In genomic region chr12:116368196-116369194, GRCh38 we compare ENCODE assay signal across 19 cellular contexts.
DNase-seq lines count a peak whose midpoint lies in the region; ATAC-seq and TF ChIP-seq lines count a peak whose summit lies in the region.
"Had no signal": no experiment of that assay in that cellular context is flagged by ENCODE, and none has a peak within 500 bp of the region (broad histone marks: within the 10 kb centered on the region; RNA-seq: fewer than 3 reads in every experiment).

No MANE protein-coding gene starts in this region.

- peaks cover 14% of the 10 kb centered on the region for H3K4me1 ChIP-seq in neural progenitor cell

- TF ChIP-seq CTCF in VCaP (conservative IDR thresholded peaks at IDR 0.05) (no peak), neural progenitor cell (IDR thresholded peaks at IDR 0.05) (no peak), coronary artery (IDR thresholded peaks at IDR 0.05) (no peak)

- no peaks in the 10 kb centered on the region for H3K36me3 ChIP-seq in neural progenitor cell
- H3K36me3 ChIP-seq: thoracic aorta had no signal

- H3K4me2 ChIP-seq in neural progenitor cell: peak overlapping the region; percentile 19

- H3K4me3 ChIP-seq in neural progenitor cell (no peak overlapping the region), coronary artery (no peak overlapping the region)
- H3K4me3 ChIP-seq: GM23248, thoracic aorta had no signal

- H3K4me1 Mint-ChIP-seq in neural progenitor cell: peaks cover 31% of the 10 kb centered on the region
- H3K4me1 Mint-ChIP-seq: activated naive CD4-positive, alpha-beta T cell treated with anti-CD3 and anti-CD28 coated beads, Interleukin-2, amount 50 U/mL, for 24 hours had no signal

- H3K27ac ChIP-seq in VCaP (peak overlapping the region; percentile 79), neural progenitor cell (no peak overlapping the region), coronary artery (no peak overlapping the region)
- H3K27ac ChIP-seq: GM23248, thoracic aorta had no signal

- peak overlapping the region; percentile 73 for H2AFZ ChIP-seq in neural progenitor cell (replicated peaks)
- H2AFZ ChIP-seq: GM23248 had no signal

- in situ Hi-C loops in Caki2 (cut with HindIII; ENCODE audit: low pct_unique_long_range_greater_than_20kb, low sequenced_read_pairs): no loop called here

- H3K79me2 ChIP-seq in neural progenitor cell (ENCODE audit: low read depth): no peaks in the 10 kb centered on the region

- H3K27me3 ChIP-seq in neural progenitor cell: no peaks in the 10 kb centered on the region

- no peaks in the 10 kb centered on the region for H3K9me3 ChIP-seq in neural progenitor cell (ENCODE audit: low read depth)
- H3K9me3 ChIP-seq: thoracic aorta had no signal

- H3K4me3 Mint-ChIP-seq in neural progenitor cell: no peak overlapping the region
- H3K4me3 Mint-ChIP-seq: activated naive CD4-positive, alpha-beta T cell treated with anti-CD3 and anti-CD28 coated beads, Interleukin-2, amount 50 U/mL, for 24 hours; naive thymus-derived CD4-positive, alpha-beta T cell had no signal

- no peak overlapping the region for H3K9ac ChIP-seq in neural progenitor cell
- H3K9ac ChIP-seq: GM23248 had no signal

- H3K27ac Mint-ChIP-seq in neural progenitor cell: peak overlapping the region; percentile 4
- H3K27ac Mint-ChIP-seq: activated naive CD4-positive, alpha-beta T cell treated with anti-CD3 and anti-CD28 coated beads, Interleukin-2, amount 50 U/mL, for 24 hours; naive thymus-derived CD4-positive, alpha-beta T cell had no signal

- peak; percentile 91 for DNase-seq in Caki2 (ENCODE audit: low read depth)
- peak; percentile 67 for DNase-seq in kidney tubule cell (ENCODE audit: low spot score)
- DNase-seq in neural progenitor cell (ENCODE audit: low spot score): no peak
- no peak for DNase-seq in stimulated activated CD4-positive, alpha-beta T cell treated with anti-CD3 and anti-CD28 coated beads, Interleukin-4, amount 100 ng/mL, for 4 hours
- no peak for DNase-seq in coronary artery (ENCODE audit: low spot score)
- no peak for DNase-seq in EL
- DNase-seq: activated CD4-positive, alpha-beta T cell treated with anti-CD3 and anti-CD28 coated beads for 4 hours; activated T-cell treated with anti-CD3 and anti-CD28 coated beads for 4 hours; GM23248; MM.1S; naive thymus-derived CD4-positive, alpha-beta T cell; NCI-H2029 treated with DMSO at 0.1 percent for 48 hours; NCI-H82; stimulated activated CD4-positive, alpha-beta T cell treated with anti-CD3 and anti-CD28 coated beads, Interleukin-1b, Interleukin-23, amount 100 ng/mL, for 48 hours; T-helper 9 cell had no signal

- no peaks in the 10 kb centered on the region for H3K9me3 Mint-ChIP-seq in neural progenitor cell
- H3K9me3 Mint-ChIP-seq: activated naive CD4-positive, alpha-beta T cell treated with anti-CD3 and anti-CD28 coated beads, Interleukin-2, amount 50 U/mL, for 24 hours; naive thymus-derived CD4-positive, alpha-beta T cell had no signal

- H3F3A ChIP-seq in neural progenitor cell (ENCODE audit: low read depth): peaks cover 12% of the 10 kb centered on the region

- H3K36me3 Mint-ChIP-seq in neural progenitor cell: no peaks in the 10 kb centered on the region
- H3K36me3 Mint-ChIP-seq: activated naive CD4-positive, alpha-beta T cell treated with anti-CD3 and anti-CD28 coated beads, Interleukin-2, amount 50 U/mL, for 24 hours; naive thymus-derived CD4-positive, alpha-beta T cell had no signal

- peaks cover 11% of the 10 kb centered on the region for H3K27me3 Mint-ChIP-seq in neural progenitor cell (ENCODE audit: insufficient read depth, low read depth)
- H3K27me3 Mint-ChIP-seq: activated naive CD4-positive, alpha-beta T cell treated with anti-CD3 and anti-CD28 coated beads, Interleukin-2, amount 50 U/mL, for 24 hours; naive thymus-derived CD4-positive, alpha-beta T cell had no signal

- H4K20me1 ChIP-seq in neural progenitor cell (ENCODE audit: low read depth): no peaks in the 10 kb centered on the region

- no peak for ATAC-seq in GM18861 (IDR thresholded peaks at IDR 0.05; ENCODE audit: unreplicated experiment)
- ATAC-seq: naive thymus-derived CD4-positive, alpha-beta T cell had no signal

Comparison
In these comparisons a context has a peak if more than half of its experiments do, and no peak if none do; other contexts are left out.
1. DNase-seq: peak in Caki2 (single experiment) and kidney tubule cell (single experiment); none in neural progenitor cell (single experiment), stimulated activated CD4-positive, alpha-beta T cell treated with anti-CD3 and anti-CD28 coated beads, Interleukin-4, amount 100 ng/mL, for 4 hours (0 of 2), coronary artery (single experiment) and EL (single experiment).